Comparison of ENCODE assay signal across 11 cellular contexts in genomic region chr22:24406322-24407277, GRCh38. TPM values are rescaled to one million over a fixed set of nuclear protein-coding genes. Genes with fewer than 3 reads are reported as not detected.
A peak's percentile ranks its signal among the peaks of the same experiment; 100 is the strongest.
DNase-seq lines count a peak whose midpoint lies in the region; ATAC-seq, FAIRE-seq and TF ChIP-seq lines count a peak whose summit lies in the region.
"Had no signal": no experiment of that assay in that cellular context is flagged by ENCODE, and none has a peak within 500 bp of the region (broad histone marks: within the 10 kb centered on the region; RNA-seq: fewer than 3 reads in every experiment).

No MANE protein-coding gene starts in this region.

- H2AFZ ChIP-seq in HepG2 (ENCODE audit: low read length): no peak overlapping the region

- no peak for TF ChIP-seq EP300 in HepG2 (IDR thresholded peaks at IDR 0.05; ENCODE audit: low read depth in 2 of 2, low read length in 2 of 2)
- no peak for TF ChIP-seq EP300 in HepG2 (CRISPR knock-in tag; IDR thresholded peaks at IDR 0.05; ENCODE audit: borderline replicate concordance)

- CTCF ChIA-PET in activated CD8-positive, alpha-beta T cell treated with anti-CD3 and anti-CD28 coated beads for 36 hours (lab: Charles Lee): interaction anchor here (1.0 to 1.2 kb wide), 2 partner anchors 17 to 444 kb away, joined by 3 to 4 read pairs; no protein-coding TSS in a partner anchor
- CTCF ChIA-PET in HepG2 (lab: Yijun Ruan, JAX; ENCODE audit: low intra/inter-chr PET ratio, low total read pairs): no interaction called here

- in situ Hi-C loops in HepG2 (cut with HindIII; ENCODE audit: extremely low pct_ligation_motif_present, low pct_unique_long_range_greater_than_20kb): no loop called here

- H3K9me3 Mint-ChIP-seq in activated naive CD4-positive, alpha-beta T cell treated with anti-CD3 and anti-CD28 coated beads, Interleukin-2, amount 50 U/mL, for 24 hours: no peaks in the 10 kb centered on the region
- H3K9me3 Mint-ChIP-seq in activated CD8-positive, alpha-beta T cell treated with anti-CD3 and anti-CD28 coated beads for 36 hours: no peaks in the 10 kb centered on the region
- H3K9me3 Mint-ChIP-seq in stimulated activated effector memory CD8-positive, alpha-beta T cell treated with anti-CD3 and anti-CD28 coated beads, Interleukin-12 subunit alpha, Interleukin-12 subunit beta, amount 100 ng/mL, for 72 hours: no peaks in the 10 kb centered on the region

- H3K4me1 ChIP-seq in HepG2 (ENCODE audit: insufficient read depth, low read length): no peaks in the 10 kb centered on the region

- TF ChIP-seq RAD21 in HepG2 (CRISPR knock-in tag; IDR thresholded peaks at IDR 0.05): no peak

- H3K4me2 ChIP-seq in HepG2 (ENCODE audit: low read depth, low read length): no peak overlapping the region

- no peak for FAIRE-seq in HepG2 (lab: Jason Lieb, UNC)

- no peak overlapping the region for H3K9ac ChIP-seq in HepG2 (ENCODE audit: insufficient read depth, low read depth, low read length)

- no peaks in the 10 kb centered on the region for H3K27me3 Mint-ChIP-seq in activated naive CD4-positive, alpha-beta T cell treated with anti-CD3 and anti-CD28 coated beads, Interleukin-2, amount 50 U/mL, for 24 hours
- no peaks in the 10 kb centered on the region for H3K27me3 Mint-ChIP-seq in activated CD8-positive, alpha-beta T cell treated with anti-CD3 and anti-CD28 coated beads for 36 hours

- 95% methylated on average over 16 of the region's 19 CpGs for WGBS in HepG2 (ENCODE audit: low lambda C conversion rate)

- H3K79me2 ChIP-seq in HepG2 (ENCODE audit: insufficient read depth, low read length): no peaks in the 10 kb centered on the region

- POLR2A ChIA-PET in activated CD8-positive, alpha-beta T cell treated with anti-CD3 and anti-CD28 coated beads for 36 hours (lab: Charles Lee): interaction anchor here (0.5 kb wide), 1 partner anchor 11 kb away, joined by 4 read pairs; no protein-coding TSS in a partner anchor
- POLR2A ChIA-PET in HepG2 (lab: Yijun Ruan, JAX): interaction anchor here (0.8 kb wide), 1 partner anchor 135 kb away, joined by 3 read pairs; no protein-coding TSS in a partner anchor

- no peak for DNase-seq in activated naive CD4-positive, alpha-beta T cell (lab: John Stamatoyannopoulos, UW)
- DNase-seq in activated CD8-positive, alpha-beta T cell treated with anti-CD3 and anti-CD28 coated beads for 36 hours: no peak
- no peak for DNase-seq in HepG2 (ENCODE audit: low spot score)
- DNase-seq in stimulated activated effector memory CD8-positive, alpha-beta T cell treated with anti-CD3 and anti-CD28 coated beads, Interleukin-12 subunit alpha, Interleukin-12 subunit beta, amount 100 ng/mL, for 72 hours (ENCODE audit: low spot score in 2 of 2): no peak
- DNase-seq in NCI-H82 (lab: John Stamatoyannopoulos, UW): no peak
- no peak for DNase-seq in SHP77 treated with DMSO at 0.1 percent for 48 hours (lab: John Stamatoyannopoulos, UW)
- DNase-seq: effector CD4-positive, alpha-beta T cell; NCI-H1436; SJCRH30 had no signal

- H3K4me3 ChIP-seq in HepG2 (replicated peaks in 1 of 3; ENCODE audit: insufficient read depth in 1 of 3, low read depth in 2 of 3, low read length in 3 of 3): no peak overlapping the region
- H3K4me3 ChIP-seq: SJCRH30 had no signal

- no peaks in the 10 kb centered on the region for H4K20me1 ChIP-seq in HepG2 (ENCODE audit: insufficient read depth, low read length)

- H3K36me3 Mint-ChIP-seq in activated naive CD4-positive, alpha-beta T cell treated with anti-CD3 and anti-CD28 coated beads, Interleukin-2, amount 50 U/mL, for 24 hours: peaks cover 7% of the 10 kb centered on the region
- H3K36me3 Mint-ChIP-seq in activated CD8-positive, alpha-beta T cell treated with anti-CD3 and anti-CD28 coated beads for 36 hours (ENCODE audit: low read depth): peaks cover 28% of the 10 kb centered on the region
- peaks cover 59% of the 10 kb centered on the region for H3K36me3 Mint-ChIP-seq in stimulated activated effector memory CD8-positive, alpha-beta T cell treated with anti-CD3 and anti-CD28 coated beads, Interleukin-12 subunit alpha, Interleukin-12 subunit beta, amount 100 ng/mL, for 72 hours

- no peak overlapping the region for H3K4me3 Mint-ChIP-seq in activated naive CD4-positive, alpha-beta T cell treated with anti-CD3 and anti-CD28 coated beads, Interleukin-2, amount 50 U/mL, for 24 hours
- no peak overlapping the region for H3K4me3 Mint-ChIP-seq in activated CD8-positive, alpha-beta T cell treated with anti-CD3 and anti-CD28 coated beads for 36 hours
- H3K4me3 Mint-ChIP-seq in stimulated activated effector memory CD8-positive, alpha-beta T cell treated with anti-CD3 and anti-CD28 coated beads, Interleukin-12 subunit alpha, Interleukin-12 subunit beta, amount 100 ng/mL, for 72 hours: peak overlapping the region; percentile 20

- no peaks in the 10 kb centered on the region for H3K27me3 ChIP-seq in HepG2 (ENCODE audit: control insufficient read depth in 1 of 2, insufficient read depth in 2 of 2, low read length in 2 of 2)
- H3K27me3 ChIP-seq: SJCRH30 had no signal

- peak overlapping the region; percentile 23 for H3K27ac Mint-ChIP-seq in activated naive CD4-positive, alpha-beta T cell treated with anti-CD3 and anti-CD28 coated beads, Interleukin-2, amount 50 U/mL, for 24 hours
- peak overlapping the region; percentile 82 for H3K27ac Mint-ChIP-seq in activated CD8-positive, alpha-beta T cell treated with anti-CD3 and anti-CD28 coated beads for 36 hours
- H3K27ac Mint-ChIP-seq in stimulated activated effector memory CD8-positive, alpha-beta T cell treated with anti-CD3 and anti-CD28 coated beads, Interleukin-12 subunit alpha, Interleukin-12 subunit beta, amount 100 ng/mL, for 72 hours: peak overlapping the region; percentile 74

- intact Hi-C loops in activated CD8-positive, alpha-beta T cell treated with anti-CD3 and anti-CD28 coated beads for 36 hours (cut with micrococcal nuclease): no loop called here
- intact Hi-C loops in HepG2 (cut with micrococcal nuclease; ENCODE audit: unreplicated experiment): no loop called here

- H3K9me3 ChIP-seq in HepG2 (ENCODE audit: low read length): no peaks in the 10 kb centered on the region
- H3K9me3 ChIP-seq: SJCRH30 had no signal

- no peak for ATAC-seq in activated CD8-positive, alpha-beta T cell treated with anti-CD3 and anti-CD28 coated beads for 36 hours
- ATAC-seq in HepG2 (no peak), HG02642 (IDR thresholded peaks at IDR 0.05; ENCODE audit: poor library complexity, unreplicated experiment) (no peak)
- no peak for ATAC-seq in stimulated activated effector memory CD8-positive, alpha-beta T cell treated with anti-CD3 and anti-CD28 coated beads, Interleukin-12 subunit alpha, Interleukin-12 subunit beta, amount 100 ng/mL, for 72 hours

- peaks cover 33% of the 10 kb centered on the region for H3K4me1 Mint-ChIP-seq in activated naive CD4-positive, alpha-beta T cell treated with anti-CD3 and anti-CD28 coated beads, Interleukin-2, amount 50 U/mL, for 24 hours
- H3K4me1 Mint-ChIP-seq in activated CD8-positive, alpha-beta T cell treated with anti-CD3 and anti-CD28 coated beads for 36 hours (ENCODE audit: low read depth): peaks cover 60% of the 10 kb centered on the region
- H3K4me1 Mint-ChIP-seq in stimulated activated effector memory CD8-positive, alpha-beta T cell treated with anti-CD3 and anti-CD28 coated beads, Interleukin-12 subunit alpha, Interleukin-12 subunit beta, amount 100 ng/mL, for 72 hours: peaks cover 72% of the 10 kb centered on the region

- no peak for TF ChIP-seq CTCF in activated CD8-positive, alpha-beta T cell treated with anti-CD3 and anti-CD28 coated beads for 36 hours (IDR thresholded peaks at IDR 0.05)
- TF ChIP-seq CTCF in HepG2 (CRISPR knock-in tag; IDR thresholded peaks at IDR 0.05): no peak

- BruUV-seq in HepG2 (replicated peaks; lab: Mats Ljungman, UMichigan): no TSS peak

- H3K27ac ChIP-seq in HepG2 (ENCODE audit: extremely low read length, insufficient read depth, low read length): no peak overlapping the region
- H3K27ac ChIP-seq: SJCRH30 had no signal

- TF ChIP-seq POLR2A in HepG2 (IDR thresholded peaks at IDR 0.05; ENCODE audit: insufficient read depth in 1 of 2, low read depth in 2 of 2, low read length in 2 of 2): no peak

- peaks cover 16 to 54% of the 10 kb centered on the region in 2 experiments for H3K36me3 ChIP-seq in HepG2 (replicated peaks in 1 of 2; ENCODE audit: control insufficient read depth in 1 of 2, insufficient read depth in 2 of 2, low read length in 2 of 2)

TF ChIP-seq in HepG2, 621 proteins besides CTCF, POLR2A, EP300 and RAD21:
- TF ChIP-seq AGO2 (optimal IDR thresholded peaks at IDR 0.05; ENCODE audit: low read depth, low read length) (peak; percentile 23), ZFP1 (CRISPR knock-in tag; IDR thresholded peaks at IDR 0.05) (no peak)

RNA-seq across cellular contexts. Expression of gene ADORA2A, which starts 20.8 kb away (rescaled TPM):
- 10 to 100 TPM; 41.4 to 42.9 TPM for total RNA-seq in activated CD8-positive, alpha-beta T cell treated with anti-CD3 and anti-CD28 coated beads for 36 hours
- total RNA-seq in HepG2 (2016; rRNA removed; fragmentation: Illumina TruSeq; extraction: Trizol): 3.3 and 4.0 TPM in 2 replicates
- 1.3 and 1.5 TPM in 2 replicates for total RNA-seq in HepG2 (2016; cell fraction: cytosol; rRNA removed; fragmentation: Illumina TruSeq; extraction: Trizol; ENCODE audit: low read depth)
- 3.1 and 3.5 TPM in 2 replicates for total RNA-seq in HepG2 (2016; cell fraction: insoluble cytoplasmic fraction; rRNA removed; fragmentation: Illumina TruSeq; extraction: Trizol)
- total RNA-seq in HepG2 (2016; cell fraction: membrane; rRNA removed; fragmentation: Illumina TruSeq; extraction: Trizol): 2.9 and 5.0 TPM in 2 replicates
- 2.4 TPM in 2 replicates for total RNA-seq in HepG2 (2016; cell fraction: nucleus; rRNA removed; fragmentation: Illumina TruSeq; extraction: Trizol)
- 5.0 and 7.3 TPM in 2 replicates for polyA plus RNA-seq in HepG2 (2011; rRNA removed)
- polyA plus RNA-seq in HepG2 (2011; cell fraction: cytosol; rRNA removed): 4.4 and 5.8 TPM in 2 replicates
- 15.5 and 20.4 TPM in 2 replicates for polyA plus RNA-seq in HepG2 (2011; cell fraction: nucleus; rRNA removed)
- 7.5 and 9.0 TPM in 2 replicates for polyA plus RNA-seq in HepG2 (2012)
- 1.3 and 1.7 TPM in 2 replicates for polyA plus RNA-seq in HepG2 (2016; cell fraction: cytosol; fragmentation: Illumina TruSeq; extraction: Trizol; ENCODE audit: low read depth)
- 3.1 and 3.9 TPM in 2 replicates for polyA plus RNA-seq in HepG2 (2016; cell fraction: insoluble cytoplasmic fraction; fragmentation: Illumina TruSeq; extraction: Trizol; ENCODE audit: low read depth)
- polyA plus RNA-seq in HepG2 (2016; cell fraction: membrane; fragmentation: Illumina TruSeq; extraction: Trizol; ENCODE audit: low read depth): 2.3 and 3.2 TPM in 2 replicates
- 4.1 and 4.2 TPM in 2 replicates for polyA plus RNA-seq in HepG2 (2016; cell fraction: nucleus; fragmentation: Illumina TruSeq; extraction: Trizol; ENCODE audit: insufficient read depth, low read depth)
- 3.1 and 18.4 TPM in 2 replicates for polyA minus RNA-seq in HepG2 (2011; rRNA and poly(A)+ RNA removed; ENCODE audit: low replicate concordance)
- 1.4 and 2.7 TPM in 2 replicates for polyA minus RNA-seq in HepG2 (2011; cell fraction: cytosol; rRNA and poly(A)+ RNA removed)
- polyA minus RNA-seq in HepG2 (2011; cell fraction: nucleus; rRNA and poly(A)+ RNA removed): 4.9 and 7.1 TPM in 2 replicates

Comparison
In these comparisons a context has a peak if more than half of its experiments do, and no peak if none do; other contexts are left out.
1. H3K27ac Mint-ChIP-seq: peak in every context shown above with its lines; median percentile 82 in activated CD8-positive, alpha-beta T cell treated with anti-CD3 and anti-CD28 coated beads for 36 hours; 74 in stimulated activated effector memory CD8-positive, alpha-beta T cell treated with anti-CD3 and anti-CD28 coated beads, Interleukin-12 subunit alpha, Interleukin-12 subunit beta, amount 100 ng/mL, for 72 hours; 23 in activated naive CD4-positive, alpha-beta T cell treated with anti-CD3 and anti-CD28 coated beads, Interleukin-2, amount 50 U/mL, for 24 hours.
2. RNA of gene ADORA2A, which starts 20.8 kb away (total RNA-seq): 41.4 to 42.9 TPM in activated CD8-positive, alpha-beta T cell treated with anti-CD3 and anti-CD28 coated beads for 36 hours; 1.3 to 5.0 TPM in HepG2; every median in the first group is over 4 times any median in the second.